24 cellular contexts compared by ENCODE assay signal in the genomic region with DNA sequence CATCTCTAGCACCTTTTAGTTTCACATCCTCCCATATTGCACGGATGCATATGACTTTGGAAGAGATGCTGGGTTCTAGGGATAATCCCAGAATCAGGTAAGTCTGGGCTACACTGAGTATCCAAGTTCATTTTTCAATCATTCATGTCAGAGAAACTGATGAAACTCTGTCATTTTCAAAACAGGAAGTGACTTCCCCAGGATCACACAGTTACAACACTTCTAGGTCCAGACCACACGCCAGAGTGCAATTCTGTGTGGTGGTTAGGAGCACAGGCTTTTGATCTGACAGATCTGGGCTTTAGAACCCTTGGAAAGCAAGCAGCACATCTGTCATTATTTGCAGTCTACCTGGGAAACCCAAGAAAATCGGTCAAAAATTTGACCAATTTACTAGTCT. TPM values are rescaled to one million over a fixed set of nuclear protein-coding genes. Genes with fewer than 3 reads are reported as not detected.
DNase-seq lines count a peak whose midpoint lies in the region; ATAC-seq and TF ChIP-seq lines count a peak whose summit lies in the region.
"Had no signal": no experiment of that assay in that cellular context is flagged by ENCODE, and none has a peak within 500 bp of the region (broad histone marks: within the 10 kb centered on the region; RNA-seq: fewer than 3 reads in every experiment).

No MANE protein-coding gene starts in this region.

- no peak overlapping the region for H3K9ac ChIP-seq in PC-3 (ENCODE audit: low read length)

- H3K9me2 ChIP-seq in OCI-LY7 (ENCODE audit: insufficient read depth, low read length) (no peaks in the 10 kb centered on the region), PC-3 (replicated peaks; ENCODE audit: low read length) (no peaks in the 10 kb centered on the region)

- peak; percentile 34 for ATAC-seq in CD4-positive, alpha-beta T cell (ENCODE audit: poor library complexity)
- ATAC-seq in HG02885 (IDR thresholded peaks at IDR 0.05; ENCODE audit: poor library complexity, unreplicated experiment), result no peak
- no peak for ATAC-seq in PC-3

- peaks cover 21% of the 10 kb centered on the region for H3K4me1 Mint-ChIP-seq in CD4-positive, alpha-beta T cell (ENCODE audit: low read depth)
- peaks cover 49% of the 10 kb centered on the region for H3K4me1 Mint-ChIP-seq in endothelial cell (ENCODE audit: unreplicated experiment)

- no peak for DNase-seq in CD4-positive, alpha-beta T cell
- DNase-seq in KBM-7 (peak; percentile 71), OCI-LY7 (ENCODE audit: low spot score) (no peak), iris pigment epithelial cell (ENCODE audit: low read depth) (peak; percentile 13), NCI-H2029 treated with DMSO at 0.1 percent for 48 hours (lab: John Stamatoyannopoulos, UW) (no peak), endothelial cell (ENCODE audit: low spot score) (no peak), PC-3 (no peak)
- DNase-seq: activated B cell treated with CpG ODN at 0.5 μM for 24 hours; activated CD4-positive, alpha-beta memory T cell treated with anti-CD3 and anti-CD28 coated beads for 36 hours; activated effector memory CD4-positive, alpha-beta T cell treated with anti-CD3 and anti-CD28 coated beads, Interleukin-2, amount 50 U/mL, for 16 hours; activated T-cell treated with anti-CD3 and anti-CD28 coated beads for 4 hours; CD4-positive, CD25-positive, alpha-beta regulatory T cell; cortex of kidney; DMS 273 treated with DMSO at 0.1 percent for 48 hours; NCI-H1694; NCI-H748 treated with DMSO at 0.1 percent for 48 hours; occipital lobe; Peyer's patch; stimulated activated naive B cell treated with anti-CD40 and anti-IgM and Interleukin-4, amounts not matched to agents 10 μg/mL and 1 μg/mL and 100 μg/mL, for 72 hours had no signal

- H4K20me1 ChIP-seq in OCI-LY7 (ENCODE audit: insufficient read depth, low read length), result no peaks in the 10 kb centered on the region
- H4K20me1 ChIP-seq in PC-3 (ENCODE audit: low read length), result no peaks in the 10 kb centered on the region

- CTCF ChIA-PET in CD4-positive, alpha-beta T cell (lab: Charles Lee), result interaction anchor here (0.9 kb wide), 1 partner anchor 15 kb away, joined by 4 read pairs; no protein-coding TSS in a partner anchor
- CTCF ChIA-PET in OCI-LY7 (lab: Charles Lee; ENCODE audit: unreplicated experiment), result no interaction called here
- CTCF ChIA-PET in PC-3 (lab: Charles Lee), result no interaction called here

- H3K27me3 Mint-ChIP-seq in CD4-positive, alpha-beta T cell, result peaks cover 12% of the 10 kb centered on the region
- H3K27me3 Mint-ChIP-seq in endothelial cell (ENCODE audit: unreplicated experiment), result peaks cover 6% of the 10 kb centered on the region

- intact Hi-C loops in CD4-positive, alpha-beta T cell (cut with DNase I, micrococcal nuclease), result loop anchor here in 1 of 2 experiments (10.0 kb wide), 1 partner anchor 108 kb away; no protein-coding TSS in a partner anchor
- intact Hi-C loops in OCI-LY7 (cut with micrococcal nuclease; ENCODE audit: unreplicated experiment) (no loop called here), PC-3 (cut with micrococcal nuclease) (no loop called here)

- POLR2A ChIA-PET in CD4-positive, alpha-beta T cell (lab: Charles Lee), result no interaction called here
- POLR2A ChIA-PET in OCI-LY7 (lab: Charles Lee), result interaction anchor here (0.7 kb wide), 2 partner anchors 386 to 527 kb away, joined by 3 to 5 read pairs; no protein-coding TSS in a partner anchor
- POLR2A ChIA-PET in PC-3 (lab: Charles Lee; ENCODE audit: unreplicated experiment), result no interaction called here

- H3F3A ChIP-seq in PC-3 (ENCODE audit: low read length, unreplicated experiment), result no peaks in the 10 kb centered on the region

- H3K27ac ChIP-seq in CD4-positive, alpha-beta T cell (ENCODE audit: low read depth, low read length), result no peak overlapping the region
- no peak overlapping the region for H3K27ac ChIP-seq in OCI-LY7 (ENCODE audit: low read depth, low read length, poor library complexity, severe bottlenecking)
- no peak overlapping the region for H3K27ac ChIP-seq in PC-3 (ENCODE audit: low read length)
- H3K27ac ChIP-seq: breast epithelium, Peyer's patch, thoracic aorta had no signal

- peaks cover 9% of the 10 kb centered on the region for H3K4me1 ChIP-seq in OCI-LY7 (ENCODE audit: insufficient read depth, low read length, poor library complexity, severe bottlenecking)
- H3K4me1 ChIP-seq in PC-3 (ENCODE audit: insufficient read depth, low read length), result no peaks in the 10 kb centered on the region
- H3K4me1 ChIP-seq: breast epithelium, Peyer's patch had no signal

- no peaks in the 10 kb centered on the region for H3K9me3 ChIP-seq in CD4-positive, alpha-beta T cell (ENCODE audit: control insufficient read depth, low read length)
- H3K9me3 ChIP-seq in OCI-LY7 (ENCODE audit: low read length), result no peaks in the 10 kb centered on the region
- no peaks in the 10 kb centered on the region for H3K9me3 ChIP-seq in PC-3 (ENCODE audit: low read length)
- H3K9me3 ChIP-seq: breast epithelium, Peyer's patch, thoracic aorta had no signal

- no peaks in the 10 kb centered on the region for H3K27me3 ChIP-seq in CD4-positive, alpha-beta T cell (ENCODE audit: control insufficient read depth, insufficient read depth, low read length)
- H3K27me3 ChIP-seq in PC-3 (ENCODE audit: low read length), result no peaks in the 10 kb centered on the region
- H3K27me3 ChIP-seq: breast epithelium, Peyer's patch had no signal

- H3K36me3 ChIP-seq in OCI-LY7 (ENCODE audit: insufficient read depth, low read length) (no peaks in the 10 kb centered on the region), PC-3 (ENCODE audit: low read depth, low read length) (no peaks in the 10 kb centered on the region)
- H3K36me3 ChIP-seq: breast epithelium, Peyer's patch, thoracic aorta had no signal

- no peak overlapping the region for H2AFZ ChIP-seq in OCI-LY7 (ENCODE audit: low read length)
- no peak overlapping the region for H2AFZ ChIP-seq in PC-3 (ENCODE audit: low read length)

- no peak overlapping the region for H3K4me3 Mint-ChIP-seq in CD4-positive, alpha-beta T cell
- H3K4me3 Mint-ChIP-seq in endothelial cell (ENCODE audit: unreplicated experiment), result no peak overlapping the region
- H3K4me3 Mint-ChIP-seq: activated B cell treated with CpG ODN at 0.5 μM for 24 hours; activated CD4-positive, alpha-beta memory T cell treated with anti-CD3 and anti-CD28 coated beads for 36 hours; CD4-positive, CD25-positive, alpha-beta regulatory T cell; stimulated activated naive B cell treated with anti-CD40 and anti-IgM and Interleukin-4, amounts not matched to agents 10 μg/mL and 1 μg/mL and 100 μg/mL, for 72 hours; T-helper 2 cell treated with Interferon-gamma antibody and Interleukin-4, amounts not matched to agents 5 μg/mL and 100 μg/mL, for 36 hours had no signal

- H3K27ac Mint-ChIP-seq in CD4-positive, alpha-beta T cell, result no peak overlapping the region
- no peak overlapping the region for H3K27ac Mint-ChIP-seq in endothelial cell (ENCODE audit: unreplicated experiment)
- H3K27ac Mint-ChIP-seq: activated B cell treated with CpG ODN at 0.5 μM for 24 hours; activated CD4-positive, alpha-beta memory T cell treated with anti-CD3 and anti-CD28 coated beads for 36 hours; CD4-positive, CD25-positive, alpha-beta regulatory T cell; stimulated activated naive B cell treated with anti-CD40 and anti-IgM and Interleukin-4, amounts not matched to agents 10 μg/mL and 1 μg/mL and 100 μg/mL, for 72 hours; T-helper 2 cell treated with Interferon-gamma antibody and Interleukin-4, amounts not matched to agents 5 μg/mL and 100 μg/mL, for 36 hours had no signal

- H3K36me3 Mint-ChIP-seq in CD4-positive, alpha-beta T cell (ENCODE audit: low read depth), result no peaks in the 10 kb centered on the region
- H3K36me3 Mint-ChIP-seq in endothelial cell (ENCODE audit: low read depth, unreplicated experiment), result no peaks in the 10 kb centered on the region
- H3K36me3 Mint-ChIP-seq: activated CD4-positive, alpha-beta memory T cell treated with anti-CD3 and anti-CD28 coated beads for 36 hours; CD4-positive, CD25-positive, alpha-beta regulatory T cell; stimulated activated naive B cell treated with anti-CD40 and anti-IgM and Interleukin-4, amounts not matched to agents 10 μg/mL and 1 μg/mL and 100 μg/mL, for 72 hours had no signal

- BruUV-seq in OCI-LY7 (replicated peaks; lab: Mats Ljungman, UMichigan) (no TSS peak), PC-3 (replicated peaks; lab: Mats Ljungman, UMichigan) (no TSS peak)

- in situ Hi-C loops in KBM-7 (cut with MboI; ENCODE audit: low pct_unique_long_range_greater_than_20kb, low sequenced_read_pairs), result no loop called here

- H3K79me2 ChIP-seq in OCI-LY7 (ENCODE audit: insufficient read depth, low read depth, low read length) (no peaks in the 10 kb centered on the region), PC-3 (ENCODE audit: low read length) (no peaks in the 10 kb centered on the region)

- H3K4me2 ChIP-seq in OCI-LY7 (ENCODE audit: low read length), result peak overlapping the region; percentile 15; the same call in 1 of the 2 replicates
- no peak overlapping the region for H3K4me2 ChIP-seq in PC-3 (ENCODE audit: low read length)
- H3K4me2 ChIP-seq: smooth muscle cell had no signal

- H3K4me3 ChIP-seq in OCI-LY7 (ENCODE audit: low read depth, low read length, poor library complexity, severe bottlenecking) (no peak overlapping the region), PC-3 (ENCODE audit: low read length) (no peak overlapping the region)
- H3K4me3 ChIP-seq: breast epithelium, Peyer's patch, smooth muscle cell, thoracic aorta had no signal

- no peaks in the 10 kb centered on the region for H3K9me3 Mint-ChIP-seq in CD4-positive, alpha-beta T cell
- H3K9me3 Mint-ChIP-seq in endothelial cell (ENCODE audit: unreplicated experiment), result no peaks in the 10 kb centered on the region
- H3K9me3 Mint-ChIP-seq: activated B cell treated with CpG ODN at 0.5 μM for 24 hours; activated CD4-positive, alpha-beta memory T cell treated with anti-CD3 and anti-CD28 coated beads for 36 hours; stimulated activated naive B cell treated with anti-CD40 and anti-IgM and Interleukin-4, amounts not matched to agents 10 μg/mL and 1 μg/mL and 100 μg/mL, for 72 hours; T-helper 2 cell treated with Interferon-gamma antibody and Interleukin-4, amounts not matched to agents 5 μg/mL and 100 μg/mL, for 36 hours had no signal

- TF ChIP-seq CTCF in CD4-positive, alpha-beta T cell (IDR thresholded peaks at IDR 0.05), result no peak
- TF ChIP-seq CTCF in OCI-LY7 (conservative IDR thresholded peaks at IDR 0.05; ENCODE audit: low read length), result no peak
- no peak for TF ChIP-seq CTCF in endothelial cell (IDR thresholded peaks at IDR 0.05; ENCODE audit: unreplicated experiment)
- TF ChIP-seq CTCF in PC-3 (conservative IDR thresholded peaks at IDR 0.05; ENCODE audit: low read depth, low read length), result no peak

RNA-seq across cellular contexts. Expression of gene CDKN2AIP, which starts 52.1 kb away (rescaled TPM):
- 10 to 100 TPM; 55.7 to 56.9 TPM for total RNA-seq in CD4-positive, alpha-beta T cell
- 32.3 and 36.3 TPM in 2 replicates for total RNA-seq in OCI-LY7 (2014; rRNA removed; shearing (Covaris generic))
- total RNA-seq in OCI-LY7 (2022), result 31.2 and 33.9 TPM in 2 replicates
- total RNA-seq in endothelial cell (ENCODE audit: unreplicated experiment), result 22.0 TPM
- 21.2 and 31.5 TPM in 2 replicates for total RNA-seq in PC-3 (2014; rRNA removed)

Comparison
In these comparisons a context has a peak if more than half of its experiments do, and no peak if none do; other contexts are left out.
1. DNase-seq: peak in KBM-7 (single experiment) and iris pigment epithelial cell (single experiment); none in CD4-positive, alpha-beta T cell (0 of 10), OCI-LY7 (single experiment), NCI-H2029 treated with DMSO at 0.1 percent for 48 hours (single experiment), endothelial cell (single experiment) and PC-3 (single experiment).